Comparison of ENCODE assay signal across 10 cellular contexts in the genomic region with DNA sequence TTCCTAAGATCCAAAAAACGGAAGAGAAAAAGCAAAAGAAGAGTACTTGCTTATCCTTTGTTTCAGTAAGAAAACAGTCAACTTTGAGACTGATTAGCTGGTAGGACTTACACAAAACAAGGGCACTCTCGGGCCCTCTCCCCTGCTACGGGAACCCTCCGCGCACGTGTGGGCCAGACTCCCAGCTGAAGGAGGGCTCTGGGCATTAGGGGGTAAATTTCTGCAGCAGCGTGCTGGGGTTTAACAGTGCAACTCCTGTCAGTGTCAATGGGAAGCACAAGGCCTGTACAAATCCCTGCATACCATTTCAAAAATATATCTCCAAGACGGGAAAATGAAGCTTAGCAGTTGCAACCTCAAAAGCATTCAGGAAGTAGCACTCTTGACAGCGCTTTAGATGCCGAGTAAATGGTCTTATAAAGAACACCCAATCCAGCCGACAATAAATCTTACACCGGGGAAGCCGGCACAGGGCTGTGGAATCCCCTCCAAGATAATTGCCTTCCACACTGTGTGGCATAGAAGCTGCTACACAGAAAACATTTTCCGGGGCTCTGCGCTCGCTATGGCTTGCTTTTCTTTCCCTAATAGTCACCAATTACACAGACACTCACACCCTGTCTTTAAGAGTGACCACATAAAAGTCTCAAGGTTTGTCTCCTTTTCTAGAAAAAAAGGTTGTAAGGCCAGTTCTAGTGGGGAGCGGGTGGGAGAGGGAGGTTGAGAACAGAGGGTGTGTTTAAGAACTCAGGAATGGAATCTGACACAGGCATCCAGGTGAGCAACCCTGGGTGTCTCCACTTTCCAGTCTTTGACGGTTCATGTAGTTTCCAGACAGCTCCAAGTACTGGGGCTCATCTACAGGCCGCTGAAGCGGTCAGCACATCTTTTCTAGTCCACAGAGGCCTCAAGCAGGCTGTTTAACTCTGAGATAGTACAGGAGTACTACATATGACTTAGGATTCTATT.
DNase-seq lines count a peak whose midpoint lies in the region; ATAC-seq, FAIRE-seq and TF ChIP-seq lines count a peak whose summit lies in the region.
"Had no signal": no experiment of that assay in that cellular context is flagged by ENCODE, and none has a peak within 500 bp of the region (broad histone marks: within the 10 kb centered on the region; RNA-seq: fewer than 3 reads in every experiment).

No MANE protein-coding gene starts in this region.

- TF ChIP-seq EP300 in H1 (IDR thresholded peaks at IDR 0.05; ENCODE audit: borderline replicate concordance in 1 of 2, low read depth in 2 of 2, low read length in 2 of 2): no peak

- no peak overlapping the region for H2BK120ac ChIP-seq in H1 (replicated peaks; ENCODE audit: low read depth, low read length)

- no peak overlapping the region for H3K4me2 ChIP-seq in H1 (ENCODE audit: insufficient read depth in 1 of 2, low read depth in 2 of 2, low read length in 2 of 2)

- H3K4me1 Mint-ChIP-seq in natural killer cell treated with Interleukin-12 subunit alpha and Interleukin-12 subunit beta and Interleukin-15 and Interleukin-18, amount 100 ng/mL, for 72 hours (ENCODE audit: low read depth in 2 of 2): peaks cover 54 to 62% of the 10 kb centered on the region in 2 donors

- H3K9ac ChIP-seq in H1 (replicated peaks in 1 of 4; ENCODE audit: extremely low read depth in 1 of 4, low read depth in 3 of 4, low read length in 3 of 4): no peak overlapping the region

- H4K20me1 ChIP-seq in H1 (replicated peaks in 1 of 2; ENCODE audit: control insufficient read depth in 1 of 2, insufficient read depth in 2 of 2, low read length in 2 of 2): no peaks in the 10 kb centered on the region

- TF ChIP-seq RAD21 in H1 (IDR thresholded peaks at IDR 0.05 in 1 of 2, conservative IDR thresholded peaks at IDR 0.05 in 1 of 2; ENCODE audit: low read depth in 2 of 2, low read length in 2 of 2): no peak

- H4K91ac ChIP-seq in H1 (replicated peaks; ENCODE audit: insufficient read length, low read length): no peak overlapping the region

- H3K4me1 ChIP-seq in heart left ventricle: peaks cover 5 to 64% (median 38%) of the 10 kb centered on the region in 12 donors
- H3K4me1 ChIP-seq in H1 (replicated peaks in 1 of 4; ENCODE audit: control insufficient read depth in 3 of 4, insufficient read depth in 4 of 4, low read length in 3 of 4): peaks cover 2 to 24% (median 10%) of the 10 kb centered on the region in 4 experiments; a peak in 6 of 7 replicates
- peaks cover 0 to 5% of the 10 kb centered on the region in 2 donors for H3K4me1 ChIP-seq in uterus

- 67 to 71% (median 69%) methylated on average over 20 of the region's 20 CpGs for WGBS in heart left ventricle, 4 donors
- 84% methylated on average over 20 of the region's 20 CpGs; no CpG with 5 or more reads in 1 of the 2 experiments for WGBS in H1 (ENCODE audit: extremely low coverage in 1 of 2, insufficient coverage in 1 of 2, insufficient read length in 1 of 2, insufficient replicate concordance in 2 of 2, low coverage in 1 of 2, low lambda C conversion rate in 2 of 2, missing lambda C conversion rate in 1 of 2), 2 experiments

- H3K27me3 Mint-ChIP-seq in natural killer cell treated with Interleukin-12 subunit alpha and Interleukin-12 subunit beta and Interleukin-15 and Interleukin-18, amount 100 ng/mL, for 72 hours: no peaks in the 10 kb centered on the region

- H3K14ac ChIP-seq in H1 (ENCODE audit: insufficient read length): no peak overlapping the region

- peak overlapping the region in 6 of 12 donors; percentile 5 to 97 (median 23) for H3K27ac ChIP-seq in heart left ventricle
- H3K27ac ChIP-seq in H1 (ENCODE audit: low read depth, low read length): no peak overlapping the region
- H3K27ac ChIP-seq in uterus: peak overlapping the region; percentile 2 to 48

- H4K5ac ChIP-seq in H1 (ENCODE audit: insufficient read length, low read depth, low read length): no peak overlapping the region

- H3K4me3 Mint-ChIP-seq in natural killer cell treated with Interleukin-12 subunit alpha and Interleukin-12 subunit beta and Interleukin-15 and Interleukin-18, amount 100 ng/mL, for 72 hours: peak overlapping the region; percentile 36

- H3K18ac ChIP-seq in H1 (ENCODE audit: extremely low read depth, low read length): no peak overlapping the region

- H3K23me2 ChIP-seq in H1 (ENCODE audit: low read depth, low read length): 0 out of 2 replicates have a peak, but pooled peaks cover under 1% of the 10 kb centered on the region

- H3K9me3 ChIP-seq in heart left ventricle (no peaks in the 10 kb centered on the region), H1 (ENCODE audit: insufficient read depth in 2 of 2, low read depth in 1 of 2, low read length in 1 of 2) (no peaks in the 10 kb centered on the region), uterus (no peaks in the 10 kb centered on the region)

- H2BK12ac ChIP-seq in H1 (ENCODE audit: low read depth, low read length): no peak overlapping the region

- H2BK15ac ChIP-seq in H1 (ENCODE audit: low read length): no peak overlapping the region

- TF ChIP-seq CTCF in heart left ventricle (IDR thresholded peaks at IDR 0.05) (no peak), H1 (IDR thresholded peaks at IDR 0.05; ENCODE audit: control extremely low read depth in 1 of 3, insufficient read depth in 1 of 3, low read depth in 1 of 3, low read length in 3 of 3) (no peak), uterus (IDR thresholded peaks at IDR 0.05) (no peak)

- H3K9me3 Mint-ChIP-seq in natural killer cell treated with Interleukin-12 subunit alpha and Interleukin-12 subunit beta and Interleukin-15 and Interleukin-18, amount 100 ng/mL, for 72 hours: no peaks in the 10 kb centered on the region

- H2AK5ac ChIP-seq in H1 (ENCODE audit: low read depth, low read length): no peak overlapping the region

- CTCF ChIA-PET in H1 (lab: Charles Lee; ENCODE audit: partially characterized antibody): interaction anchor here (0.6 to 2.1 kb wide), 27 partner anchors 8 to 1106 kb away, joined by 3 to 6 read pairs (median 3); no protein-coding TSS in a partner anchor

- no peak overlapping the region for H3K23ac ChIP-seq in H1 (ENCODE audit: insufficient read length)

- H3K27me3 ChIP-seq in heart left ventricle (no peaks in the 10 kb centered on the region), H1 (replicated peaks in 1 of 4; ENCODE audit: control insufficient read depth in 3 of 4, extremely low read depth in 1 of 4, insufficient read depth in 3 of 4, low read length in 3 of 4) (no peaks in the 10 kb centered on the region; a peak in 1 of 7 replicates), uterus (no peaks in the 10 kb centered on the region)

- no peak overlapping the region for H3K4ac ChIP-seq in H1 (replicated peaks; ENCODE audit: insufficient read length, low read depth, low read length)

- peak; percentile 2 for ATAC-seq in Right ventricle myocardium superior (ENCODE audit: poor library complexity)
- no peak for ATAC-seq in heart left ventricle
- no peak for ATAC-seq in natural killer cell treated with Interleukin-12 subunit alpha and Interleukin-12 subunit beta and Interleukin-15 and Interleukin-18, amount 100 ng/mL, for 72 hours
- no peak for ATAC-seq in GM21390 (IDR thresholded peaks at IDR 0.05; ENCODE audit: unreplicated experiment)

- no peaks in the 10 kb centered on the region for H3K79me1 ChIP-seq in H1 (ENCODE audit: low read depth, low read length)

- H4K8ac ChIP-seq in H1 (ENCODE audit: extremely low read depth, insufficient read depth, low read length): peak overlapping the region; percentile 20; the same call in 1 of the 2 replicates

- intact Hi-C loops in Right ventricle myocardium superior (cut with DNase I): loop anchor here (5.0 kb wide), 1 partner anchor 57 kb away; no protein-coding TSS in a partner anchor
- intact Hi-C loops in heart left ventricle (cut with DNase I): loop anchor here in 7 of 10 donors (5.0 to 10.0 kb wide), 7 partner anchors 37 to 526 kb away; no protein-coding TSS in a partner anchor
- intact Hi-C loops in uterus (cut with DNase I; ENCODE audit: low total_unique reads): no loop called here

- DNase-seq in Right ventricle myocardium superior (no peak), heart left ventricle (no peak), H1 (ENCODE audit: low read depth in 1 of 2, low spot score in 2 of 2) (no peak), uterus (no peak), DMS53 (lab: John Stamatoyannopoulos, UW) (no peak), SKM-1 (lab: John Stamatoyannopoulos, UW; ENCODE audit: unreplicated experiment) (no peak)
- DNase-seq in natural killer cell treated with Interleukin-12 subunit alpha and Interleukin-12 subunit beta and Interleukin-15 and Interleukin-18, amount 100 ng/mL, for 72 hours (ENCODE audit: low spot score): no peak
- DNase-seq: NCI-H1436 had no signal

- TF ChIP-seq POLR2A in heart left ventricle (IDR thresholded peaks at IDR 0.05): no peak
- no peak for TF ChIP-seq POLR2A in H1 (IDR thresholded peaks at IDR 0.05; ENCODE audit: control extremely low read depth in 1 of 2, low read depth in 2 of 2, low read length in 2 of 2)
- no peak for TF ChIP-seq POLR2A in uterus (IDR thresholded peaks at IDR 0.05)

- H3K4me3 ChIP-seq in heart left ventricle (no peak overlapping the region), H1 (ENCODE audit: extremely low read depth in 1 of 4, insufficient read depth in 2 of 4, low read depth in 3 of 4, low read length in 4 of 4) (no peak overlapping the region), uterus (no peak overlapping the region)
- H3K4me3 ChIP-seq: lung had no signal

- H2BK5ac ChIP-seq in H1 (ENCODE audit: low read depth, low read length): no peak overlapping the region

- H3K27ac Mint-ChIP-seq in natural killer cell treated with Interleukin-12 subunit alpha and Interleukin-12 subunit beta and Interleukin-15 and Interleukin-18, amount 100 ng/mL, for 72 hours: peak overlapping the region; percentile 30 to 82

- no peak overlapping the region for H2BK20ac ChIP-seq in H1 (ENCODE audit: low read length)

- no peaks in the 10 kb centered on the region for H3K36me3 ChIP-seq in heart left ventricle
- no peaks in the 10 kb centered on the region for H3K36me3 ChIP-seq in H1 (ENCODE audit: control insufficient read depth in 2 of 4, insufficient read depth in 4 of 4, low read length in 3 of 4)
- H3K36me3 ChIP-seq in uterus: no peaks in the 10 kb centered on the region

- no peaks in the 10 kb centered on the region for H3K36me3 Mint-ChIP-seq in natural killer cell treated with Interleukin-12 subunit alpha and Interleukin-12 subunit beta and Interleukin-15 and Interleukin-18, amount 100 ng/mL, for 72 hours

- no peak for FAIRE-seq in H1 (lab: Jason Lieb, UNC)

- no peak overlapping the region for H2AFZ ChIP-seq in H1 (ENCODE audit: low read length)

- POLR2A ChIA-PET in H1 (lab: Charles Lee; ENCODE audit: partially characterized antibody): interaction anchor here (1.1 kb wide), 1 partner anchor 10 kb away, joined by 4 read pairs; no protein-coding TSS in a partner anchor

- H3K79me2 ChIP-seq in H1 (ENCODE audit: control insufficient read depth in 1 of 2, insufficient read depth in 2 of 2, low read length in 2 of 2): 0 out of 4 replicates have a peak, but pooled peaks cover 0 to 4% of the 10 kb centered on the region in 2 experiments

- no peak overlapping the region for H3K56ac ChIP-seq in H1 (replicated peaks; ENCODE audit: insufficient read length, low read depth, low read length)

TF ChIP-seq in H1, 55 proteins besides CTCF, POLR2A, EP300 and RAD21 (continues in another document):
- TF ChIP-seq YY1 (IDR thresholded peaks at IDR 0.05; ENCODE audit: low read depth, low read length) (no peak), KDM4A (IDR thresholded peaks at IDR 0.05; ENCODE audit: low read depth, low read length, severe bottlenecking) (no peak), RXRA (IDR thresholded peaks at IDR 0.05; ENCODE audit: insufficient read depth, low read depth, low read length) (no peak)
